In genomic region chr7:99196536-99197288, GRCh38 we compare ENCODE assay signal across 1 cellular context.
TF ChIP-seq lines count a peak whose summit lies in the region.

No MANE protein-coding gene starts in this region.

TF ChIP-seq in H1, 55 proteins besides CTCF, POLR2A, EP300 and RAD21:
- no peak for TF ChIP-seq SIX5 (IDR thresholded peaks at IDR 0.05; ENCODE audit: low read depth, low read length)
- TF ChIP-seq YY1 (IDR thresholded peaks at IDR 0.05; ENCODE audit: low read depth, low read length), result no peak
- no peak for TF ChIP-seq SIN3A (conservative IDR thresholded peaks at IDR 0.05 in 1 of 2, IDR thresholded peaks at IDR 0.05 in 1 of 2; ENCODE audit: low read depth in 1 of 2, low read length in 2 of 2)
- TF ChIP-seq SIRT6 (IDR thresholded peaks at IDR 0.05; ENCODE audit: low read length), result no peak
- no peak for TF ChIP-seq TBP (IDR thresholded peaks at IDR 0.05; ENCODE audit: low read depth, low read length)
- TF ChIP-seq PHF8 (conservative IDR thresholded peaks at IDR 0.05; ENCODE audit: low read depth, low read length), result no peak
- TF ChIP-seq HDAC6 (IDR thresholded peaks at IDR 0.05; ENCODE audit: low read depth, low read length), result no peak
- no peak for TF ChIP-seq USF2 (IDR thresholded peaks at IDR 0.05; ENCODE audit: low read length)
- TF ChIP-seq ZNF274 (IDR thresholded peaks at IDR 0.05; ENCODE audit: borderline replicate concordance, extremely low read depth, low read length), result no peak
- no peak for TF ChIP-seq CBX8 (IDR thresholded peaks at IDR 0.05; ENCODE audit: borderline replicate concordance, low read depth, low read length)
- TF ChIP-seq FOSL1 (IDR thresholded peaks at IDR 0.05; ENCODE audit: insufficient read depth, low read depth, low read length), result no peak
- TF ChIP-seq SUZ12 (IDR thresholded peaks at IDR 0.05; ENCODE audit: low read length), result no peak
